Comparison of ENCODE assay signal across 23 cellular contexts in genomic region chr9:134959126-134959970, GRCh38. TPM values are rescaled to one million over a fixed set of nuclear protein-coding genes. Genes with fewer than 3 reads are reported as not detected.
"Had no signal": no experiment of that assay in that cellular context is flagged by ENCODE, and none has a peak within 500 bp of the region (broad histone marks: within the 10 kb centered on the region; RNA-seq: fewer than 3 reads in every experiment).

No MANE protein-coding gene starts in this region.

- H3K4me3 Mint-ChIP-seq: activated T-helper 1 cell treated with anti-CD3 and anti-CD28 coated beads, Interleukin-12 subunit alpha, Interleukin-12 subunit beta, Interleukin-2, Interleukin-4 antibody, amounts not matched to agents 30 ng/mL and 10 ng/mL and 1 ng/mL, durations not matched to agents 14 hours and 24 hours and 36 hours; immature natural killer cell; neural crest cell; stimulated activated effector memory CD8-positive, alpha-beta T cell treated with anti-CD3 and anti-CD28 coated beads, Interleukin-12 subunit alpha, Interleukin-12 subunit beta, amount 100 ng/mL, for 72 hours had no signal

- H3K27me3 ChIP-seq: ascending aorta, testis had no signal

- H3K4me1 Mint-ChIP-seq: immature natural killer cell; neural crest cell; stimulated activated effector memory CD8-positive, alpha-beta T cell treated with anti-CD3 and anti-CD28 coated beads, Interleukin-12 subunit alpha, Interleukin-12 subunit beta, amount 100 ng/mL, for 72 hours had no signal

- H3K4me2 ChIP-seq: SK-N-SH had no signal

- H3K4me1 ChIP-seq: ascending aorta, psoas muscle, stomach, testis had no signal

- H3K4me3 ChIP-seq: ascending aorta, esophagus squamous epithelium, lung, psoas muscle, stomach, testis had no signal

- H3K9me3 Mint-ChIP-seq: activated T-helper 1 cell treated with anti-CD3 and anti-CD28 coated beads, Interleukin-12 subunit alpha, Interleukin-12 subunit beta, Interleukin-2, Interleukin-4 antibody, amounts not matched to agents 30 ng/mL and 10 ng/mL and 1 ng/mL, durations not matched to agents 14 hours and 24 hours and 36 hours; immature natural killer cell; neural crest cell; stimulated activated effector memory CD8-positive, alpha-beta T cell treated with anti-CD3 and anti-CD28 coated beads, Interleukin-12 subunit alpha, Interleukin-12 subunit beta, amount 100 ng/mL, for 72 hours had no signal

- H3K36me3 Mint-ChIP-seq: immature natural killer cell; stimulated activated effector memory CD8-positive, alpha-beta T cell treated with anti-CD3 and anti-CD28 coated beads, Interleukin-12 subunit alpha, Interleukin-12 subunit beta, amount 100 ng/mL, for 72 hours had no signal

- H3K27ac Mint-ChIP-seq: activated T-helper 1 cell treated with anti-CD3 and anti-CD28 coated beads, Interleukin-12 subunit alpha, Interleukin-12 subunit beta, Interleukin-2, Interleukin-4 antibody, amounts not matched to agents 30 ng/mL and 10 ng/mL and 1 ng/mL, durations not matched to agents 14 hours and 24 hours and 36 hours; immature natural killer cell; stimulated activated effector memory CD8-positive, alpha-beta T cell treated with anti-CD3 and anti-CD28 coated beads, Interleukin-12 subunit alpha, Interleukin-12 subunit beta, amount 100 ng/mL, for 72 hours had no signal

- H3K9ac ChIP-seq: SK-N-SH had no signal

- ATAC-seq: activated CD4-positive, CD25-positive, alpha-beta regulatory T cell treated with anti-CD3 and anti-CD28 coated beads, Interleukin-2, amount 50 U/mL, for 24 hours; psoas muscle; right cardiac atrium; stimulated activated effector memory CD8-positive, alpha-beta T cell treated with anti-CD3 and anti-CD28 coated beads, Interleukin-12 subunit alpha, Interleukin-12 subunit beta, amount 100 ng/mL, for 72 hours had no signal

- DNase-seq: activated CD4-positive, alpha-beta T cell treated with anti-CD3 and anti-CD28 coated beads, Interleukin-2, amount 50 U/mL, for 1 hour; activated naive CD4-positive, alpha-beta T cell treated with Interleukin-2 at 50 U/mL for 16 hours; cortex of kidney; effector memory CD4-positive, alpha-beta T cell; esophagus squamous epithelium; immature natural killer cell; kidney glomerular epithelial cell; midbrain; SHP77 treated with DMSO at 0.1 percent for 48 hours; SK-N-SH; small intestine; stimulated activated CD4-positive, alpha-beta T cell treated with anti-CD3 and anti-CD28 coated beads, Interleukin-4, amount 100 ng/mL, for 24 hours; stomach; testis had no signal

- H3K9me3 ChIP-seq: ascending aorta, esophagus squamous epithelium, psoas muscle, SK-N-SH, testis had no signal

- H3K27ac ChIP-seq: ascending aorta, esophagus squamous epithelium, psoas muscle, stomach, testis had no signal

- H3K36me3 ChIP-seq: ascending aorta, esophagus squamous epithelium, stomach had no signal

RNA-seq across cellular contexts. Expression of gene FCN1, which starts 41.6 kb away (rescaled TPM):
- total RNA-seq: activated T-helper 1 cell treated with anti-CD3 and anti-CD28 coated beads, Interleukin-12 subunit alpha, Interleukin-12 subunit beta, Interleukin-2, Interleukin-4 antibody, amounts not matched to agents 30 ng/mL and 10 ng/mL and 1 ng/mL, durations not matched to agents 14 hours and 24 hours and 36 hours; ascending aorta; neural crest cell; osteocyte had no signal
- polyA plus RNA-seq: SK-N-SH had no signal
